ENCODE assay signal across 16 cellular contexts in genomic region chr1:160628799-160629263, GRCh38. TPM values are rescaled to one million over a fixed set of nuclear protein-coding genes. Genes with fewer than 3 reads are reported as not detected.
DNase-seq lines count a peak whose midpoint lies in the region; ATAC-seq, FAIRE-seq and TF ChIP-seq lines count a peak whose summit lies in the region.
"Had no signal": no experiment of that assay in that cellular context is flagged by ENCODE, and none has a peak within 500 bp of the region (broad histone marks: within the 10 kb centered on the region; RNA-seq: fewer than 3 reads in every experiment).

No MANE protein-coding gene starts in this region.

- H4K20me1 ChIP-seq in H1 (replicated peaks in 1 of 2; ENCODE audit: control insufficient read depth in 1 of 2, insufficient read depth in 2 of 2, low read length in 2 of 2), result no peaks in the 10 kb centered on the region

- no peak overlapping the region for H3K9ac ChIP-seq in H1 (replicated peaks in 1 of 4; ENCODE audit: extremely low read depth in 1 of 4, low read depth in 3 of 4, low read length in 3 of 4)

- no peak overlapping the region for H3K4me3 ChIP-seq in H1 (ENCODE audit: extremely low read depth in 1 of 4, insufficient read depth in 2 of 4, low read depth in 3 of 4, low read length in 4 of 4)
- no peak overlapping the region for H3K4me3 ChIP-seq in esophagus squamous epithelium

- no peak for ATAC-seq in stimulated activated naive CD8-positive, alpha-beta T cell treated with anti-CD3 and anti-CD28 coated beads, Interleukin-15, Interleukin-2, amounts not matched to agents 100 U/mL and 50 U/mL, for 24 hours
- no peak for ATAC-seq in activated B cell treated with CpG ODN at 0.5 μM for 24 hours (ENCODE audit: low read depth)
- ATAC-seq in GM18502 (IDR thresholded peaks at IDR 0.05; ENCODE audit: poor library complexity, unreplicated experiment), result no peak

- H3K9me3 ChIP-seq in H1 (ENCODE audit: insufficient read depth in 2 of 2, low read depth in 1 of 2, low read length in 1 of 2) (no peaks in the 10 kb centered on the region), esophagus squamous epithelium (no peaks in the 10 kb centered on the region)
- H3K9me3 ChIP-seq: neutrophil had no signal

- H3K4me1 ChIP-seq in H1 (replicated peaks in 1 of 4; ENCODE audit: control insufficient read depth in 3 of 4, insufficient read depth in 4 of 4, low read length in 3 of 4) (no peaks in the 10 kb centered on the region), esophagus squamous epithelium (peaks cover 0 to 23% (median 7%) of the 10 kb centered on the region in 3 donors)

- H3K56ac ChIP-seq in H1 (replicated peaks; ENCODE audit: insufficient read length, low read depth, low read length), result no peak overlapping the region

- no peak overlapping the region for H2AFZ ChIP-seq in H1 (ENCODE audit: low read length)

- no peak overlapping the region for H3K23ac ChIP-seq in H1 (ENCODE audit: insufficient read length)

- no peak for TF ChIP-seq EP300 in H1 (IDR thresholded peaks at IDR 0.05; ENCODE audit: borderline replicate concordance in 1 of 2, low read depth in 2 of 2, low read length in 2 of 2)

- 88% methylated on average over 8 of the region's 8 CpGs; no CpG with 5 or more reads in 1 of the 2 experiments for WGBS in H1 (ENCODE audit: extremely low coverage in 1 of 2, insufficient coverage in 1 of 2, insufficient read length in 1 of 2, insufficient replicate concordance in 2 of 2, low coverage in 1 of 2, low lambda C conversion rate in 2 of 2, missing lambda C conversion rate in 1 of 2), 2 experiments
- WGBS in esophagus squamous epithelium, 2 donors, result 54 to 57% methylated on average over 8 of the region's 8 CpGs

- H3K27me3 ChIP-seq in H1 (replicated peaks in 1 of 4; ENCODE audit: control insufficient read depth in 3 of 4, extremely low read depth in 1 of 4, insufficient read depth in 3 of 4, low read length in 3 of 4), result no peaks in the 10 kb centered on the region
- H3K27me3 ChIP-seq in esophagus squamous epithelium, result no peaks in the 10 kb centered on the region
- H3K27me3 ChIP-seq: neutrophil had no signal

- H2BK5ac ChIP-seq in H1 (ENCODE audit: low read depth, low read length), result no peak overlapping the region

- H3K23me2 ChIP-seq in H1 (ENCODE audit: low read depth, low read length), result no peaks in the 10 kb centered on the region

- H3K4me2 ChIP-seq in H1 (ENCODE audit: insufficient read depth in 1 of 2, low read depth in 2 of 2, low read length in 2 of 2), result no peak overlapping the region

- TF ChIP-seq RAD21 in H1 (IDR thresholded peaks at IDR 0.05 in 1 of 2, conservative IDR thresholded peaks at IDR 0.05 in 1 of 2; ENCODE audit: low read depth in 2 of 2, low read length in 2 of 2), result no peak

- no peak overlapping the region for H3K27ac ChIP-seq in H1 (ENCODE audit: low read depth, low read length)
- peak overlapping the region in 1 of 4 donors; percentile 25 for H3K27ac ChIP-seq in esophagus squamous epithelium
- H3K27ac ChIP-seq: neutrophil had no signal

- H3K36me3 Mint-ChIP-seq in stimulated activated naive CD8-positive, alpha-beta T cell treated with anti-CD3 and anti-CD28 coated beads, Interleukin-15, Interleukin-2, amounts not matched to agents 100 ng/mL and 50 ng/mL, for 24 hours (ENCODE audit: low read depth), result peaks cover 92% of the 10 kb centered on the region
- peaks cover 84% of the 10 kb centered on the region for H3K36me3 Mint-ChIP-seq in activated B cell treated with CpG ODN at 0.5 μM for 24 hours (ENCODE audit: low read depth)

- H3K27me3 Mint-ChIP-seq in stimulated activated naive CD8-positive, alpha-beta T cell treated with anti-CD3 and anti-CD28 coated beads, Interleukin-15, Interleukin-2, amounts not matched to agents 100 ng/mL and 50 ng/mL, for 24 hours, result no peaks in the 10 kb centered on the region
- H3K27me3 Mint-ChIP-seq in activated B cell treated with CpG ODN at 0.5 μM for 24 hours, result no peaks in the 10 kb centered on the region
- H3K27me3 Mint-ChIP-seq: memory B cell had no signal

- no peak overlapping the region for H3K14ac ChIP-seq in H1 (ENCODE audit: insufficient read length)

- H2AK5ac ChIP-seq in H1 (ENCODE audit: low read depth, low read length), result no peak overlapping the region

- H3K4me1 Mint-ChIP-seq in stimulated activated naive CD8-positive, alpha-beta T cell treated with anti-CD3 and anti-CD28 coated beads, Interleukin-15, Interleukin-2, amounts not matched to agents 100 ng/mL and 50 ng/mL, for 24 hours (ENCODE audit: low read depth), result peaks cover 99% of the 10 kb centered on the region
- H3K4me1 Mint-ChIP-seq in activated B cell treated with CpG ODN at 0.5 μM for 24 hours, result peaks cover 96% of the 10 kb centered on the region

- no peak for FAIRE-seq in H1 (lab: Jason Lieb, UNC)
- FAIRE-seq: endometrium had no signal

- no peak for DNase-seq in stimulated activated naive CD8-positive, alpha-beta T cell treated with anti-CD3 and anti-CD28 coated beads, Interleukin-15, Interleukin-2, amounts not matched to agents 100 U/mL and 50 U/mL, for 24 hours
- no peak for DNase-seq in activated B cell treated with CpG ODN at 0.5 μM for 24 hours
- no peak for DNase-seq in H1 (ENCODE audit: low read depth in 1 of 2, low spot score in 2 of 2)
- DNase-seq in NCI-H345 (lab: John Stamatoyannopoulos, UW), result no peak
- DNase-seq in esophagus squamous epithelium (lab: John Stamatoyannopoulos, UW), result no peak
- DNase-seq in SIG-M5 treated with dmso at 0.1 percent for 504 hours (lab: John Stamatoyannopoulos, UW; ENCODE audit: unreplicated experiment), result no peak
- DNase-seq: foreskin melanocyte; NK-92 treated with Interleukin-12 subunit alpha and Interleukin-12 subunit beta, amount 100 ng/mL, for 24 hours; SHP77; substantia nigra had no signal

- CTCF ChIA-PET in activated B cell treated with CpG ODN at 0.5 μM for 24 hours (lab: Charles Lee), result interaction anchor here (1.1 to 1.9 kb wide), 5 partner anchors 10 to 47 kb away, joined by 3 to 8 read pairs (median 4); no protein-coding TSS in a partner anchor
- CTCF ChIA-PET in H1 (lab: Charles Lee; ENCODE audit: partially characterized antibody), result interaction anchor here (1.0 to 3.1 kb wide), 5 partner anchors 9 to 52 kb away, joined by 3 to 9 read pairs (median 4); no protein-coding TSS in a partner anchor

- H2BK120ac ChIP-seq in H1 (replicated peaks; ENCODE audit: low read depth, low read length), result no peak overlapping the region

- H3K36me3 ChIP-seq in H1 (ENCODE audit: control insufficient read depth in 2 of 4, insufficient read depth in 4 of 4, low read length in 3 of 4), result no peaks in the 10 kb centered on the region
- no peaks in the 10 kb centered on the region for H3K36me3 ChIP-seq in esophagus squamous epithelium
- H3K36me3 ChIP-seq: neutrophil had no signal

- no peak overlapping the region for H4K5ac ChIP-seq in H1 (ENCODE audit: insufficient read length, low read depth, low read length)

- H3K79me2 ChIP-seq in H1 (ENCODE audit: control insufficient read depth in 1 of 2, insufficient read depth in 2 of 2, low read length in 2 of 2), result no peaks in the 10 kb centered on the region

- POLR2A ChIA-PET in activated B cell treated with CpG ODN at 0.5 μM for 24 hours (lab: Charles Lee) (interaction anchor here (0.6 to 2.4 kb wide), 5 partner anchors 11 to 476 kb away, joined by 3 to 17 read pairs (median 5); partner anchors contain the start of gene SLAMF1), H1 (lab: Charles Lee; ENCODE audit: partially characterized antibody) (no interaction called here)

- no peak overlapping the region for H3K4ac ChIP-seq in H1 (replicated peaks; ENCODE audit: insufficient read length, low read depth, low read length)

- peak overlapping the region; percentile 99 for H3K27ac Mint-ChIP-seq in stimulated activated naive CD8-positive, alpha-beta T cell treated with anti-CD3 and anti-CD28 coated beads, Interleukin-15, Interleukin-2, amounts not matched to agents 100 ng/mL and 50 ng/mL, for 24 hours
- H3K27ac Mint-ChIP-seq in activated B cell treated with CpG ODN at 0.5 μM for 24 hours, result peak overlapping the region; percentile 21

- TF ChIP-seq POLR2A in H1 (IDR thresholded peaks at IDR 0.05; ENCODE audit: control extremely low read depth in 1 of 2, low read depth in 2 of 2, low read length in 2 of 2) (no peak), esophagus squamous epithelium (IDR thresholded peaks at IDR 0.05) (no peak)

- H2BK15ac ChIP-seq in H1 (ENCODE audit: low read length), result peak overlapping the region; percentile 40; the same call in 1 of the 2 replicates

- H3K79me1 ChIP-seq in H1 (ENCODE audit: low read depth, low read length), result no peaks in the 10 kb centered on the region

- H2BK12ac ChIP-seq in H1 (ENCODE audit: low read depth, low read length), result 0 out of 2 replicates have a peak overlapping the region, but pooled peaks have one; percentile 33

- no peak overlapping the region; the same call in 1 of the 2 replicates for H4K8ac ChIP-seq in H1 (ENCODE audit: extremely low read depth, insufficient read depth, low read length)

- TF ChIP-seq CTCF in activated B cell treated with CpG ODN at 0.5 μM for 24 hours (IDR thresholded peaks at IDR 0.05) (no peak), H1 (IDR thresholded peaks at IDR 0.05; ENCODE audit: control extremely low read depth in 1 of 3, insufficient read depth in 1 of 3, low read depth in 1 of 3, low read length in 3 of 3) (no peak), esophagus squamous epithelium (IDR thresholded peaks at IDR 0.05) (no peak)

- H3K4me3 Mint-ChIP-seq in stimulated activated naive CD8-positive, alpha-beta T cell treated with anti-CD3 and anti-CD28 coated beads, Interleukin-15, Interleukin-2, amounts not matched to agents 100 ng/mL and 50 ng/mL, for 24 hours, result peak overlapping the region; percentile 79
- H3K4me3 Mint-ChIP-seq in activated B cell treated with CpG ODN at 0.5 μM for 24 hours, result peak overlapping the region; percentile 9

- intact Hi-C loops in activated B cell treated with CpG ODN at 0.5 μM for 24 hours (cut with micrococcal nuclease) (loop anchor here (10.0 kb wide), 1 partner anchor 1614 kb away; no protein-coding TSS in a partner anchor), esophagus squamous epithelium (cut with DNase I) (no loop called here)

- no peaks in the 10 kb centered on the region for H3K9me3 Mint-ChIP-seq in stimulated activated naive CD8-positive, alpha-beta T cell treated with anti-CD3 and anti-CD28 coated beads, Interleukin-15, Interleukin-2, amounts not matched to agents 100 ng/mL and 50 ng/mL, for 24 hours
- no peaks in the 10 kb centered on the region for H3K9me3 Mint-ChIP-seq in activated B cell treated with CpG ODN at 0.5 μM for 24 hours

- no peak overlapping the region for H4K91ac ChIP-seq in H1 (replicated peaks; ENCODE audit: insufficient read length, low read length)

- H2BK20ac ChIP-seq in H1 (ENCODE audit: low read length), result no peak overlapping the region

- no peak overlapping the region for H3K18ac ChIP-seq in H1 (ENCODE audit: extremely low read depth, low read length)

RNA-seq across cellular contexts. Expression of gene SLAMF1, which starts 18.0 kb away (rescaled TPM):
- total RNA-seq in activated B cell treated with CpG ODN at 0.5 μM for 24 hours, result 85.7 and 91.7 TPM in 2 replicates
- not detected in 2 replicates for total RNA-seq in H1 (2021; fragmentation: NEBNext Ultra II Directional; extraction: Animal tissue kit (Norgen Biotek cat#: 25700))
- not detected in 2 replicates for polyA plus RNA-seq in H1 (2011; rRNA removed)
- not detected for polyA plus RNA-seq in H1 (2011; cell fraction: cytosol; rRNA removed)
- polyA plus RNA-seq in H1 (2011; cell fraction: nucleus; rRNA removed), result not detected
- polyA plus RNA-seq in H1 (2012, experiment 1 of 2), result not detected in 4 replicates
- not detected for polyA plus RNA-seq in H1 (2012, experiment 2 of 2)
- not detected for polyA plus RNA-seq in H1 (2013, experiment 1 of 2)
- 0.02 TPM for polyA plus RNA-seq in H1 (2013, experiment 2 of 2)
- polyA minus RNA-seq in H1 (2011; rRNA and poly(A)+ RNA removed), result not detected in 2 replicates
- polyA minus RNA-seq in H1 (2011; cell fraction: cytosol; rRNA and poly(A)+ RNA removed), result not detected
- not detected for polyA minus RNA-seq in H1 (2011; cell fraction: nucleus; rRNA and poly(A)+ RNA removed)
- total RNA-seq in esophagus squamous epithelium, result 1 to 10 TPM in 3 of 4 donors, not detected in 1; 1.1 to 2.2 (median 1.7) TPM

RNA-seq across cellular contexts. Expression of gene CD84, which starts 49.5 kb away (rescaled TPM):
- total RNA-seq in activated B cell treated with CpG ODN at 0.5 μM for 24 hours (57.5 and 65.5 TPM in 2 replicates), esophagus squamous epithelium (1 to 10 TPM in 3 of 4 donors, under 1 TPM in 1; 0.61 to 9.0 (median 2.4) TPM)
- not detected in 2 replicates for total RNA-seq in H1 (2021; fragmentation: NEBNext Ultra II Directional; extraction: Animal tissue kit (Norgen Biotek cat#: 25700))
- not detected in 2 replicates for polyA plus RNA-seq in H1 (2011; rRNA removed)
- not detected for polyA plus RNA-seq in H1 (2011; cell fraction: cytosol; rRNA removed)
- polyA plus RNA-seq in H1 (2011; cell fraction: nucleus; rRNA removed), result not detected
- polyA plus RNA-seq in H1 (2012, experiment 1 of 2), result not detected in 4 replicates
- not detected for polyA plus RNA-seq in H1 (2012, experiment 2 of 2)
- not detected for polyA plus RNA-seq in H1 (2013, experiment 1 of 2)
- not detected for polyA plus RNA-seq in H1 (2013, experiment 2 of 2)
- not detected in 2 replicates for polyA minus RNA-seq in H1 (2011; rRNA and poly(A)+ RNA removed)
- polyA minus RNA-seq in H1 (2011; cell fraction: cytosol; rRNA and poly(A)+ RNA removed), result not detected
- not detected for polyA minus RNA-seq in H1 (2011; cell fraction: nucleus; rRNA and poly(A)+ RNA removed)
- total RNA-seq: HT1080 had no signal

Comparison
In these comparisons a context has a peak if more than half of its experiments do, and no peak if none do; other contexts are left out.
1. RNA of gene SLAMF1, which starts 18.0 kb away (total RNA-seq): 85.7 to 91.7 TPM in activated B cell treated with CpG ODN at 0.5 μM for 24 hours; 1.1 to 2.2 TPM in esophagus squamous epithelium and not detected in H1; every median in the first group is over 10 times any median in the second.